ENCODE assay signal across 19 cellular contexts in the genomic region with DNA sequence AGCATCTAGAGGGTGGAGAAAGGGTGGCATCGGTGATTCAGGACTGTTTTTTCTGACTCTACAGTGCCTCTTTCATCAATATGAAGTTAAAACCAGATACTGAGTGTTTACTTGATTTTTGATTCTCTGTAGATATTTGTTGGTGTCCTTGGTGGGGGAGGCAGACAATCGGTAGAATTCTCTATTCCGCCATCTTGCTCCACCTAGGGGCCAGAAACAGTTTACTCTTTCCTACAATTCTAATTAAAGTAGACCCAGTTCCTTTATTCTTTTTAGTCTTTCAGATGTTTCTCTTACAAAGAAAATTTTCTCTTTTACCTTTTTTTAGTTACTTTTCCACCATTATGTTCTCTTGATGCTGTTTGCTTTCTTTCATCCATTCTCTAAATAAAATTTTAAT.
DNase-seq lines count a peak whose midpoint lies in the region; TF ChIP-seq lines count a peak whose summit lies in the region.
"Had no signal": no experiment of that assay in that cellular context is flagged by ENCODE, and none has a peak within 500 bp of the region (broad histone marks: within the 10 kb centered on the region; RNA-seq: fewer than 3 reads in every experiment).

No MANE protein-coding gene starts in this region.

- H3K4me3 ChIP-seq in WERI-Rb-1 (ENCODE audit: low read depth, low read length) (no peak overlapping the region), fibroblast of villous mesenchyme (ENCODE audit: low read depth, low read length) (no peak overlapping the region)
- H3K4me3 ChIP-seq: body of pancreas, sigmoid colon, tibial nerve had no signal

- no peaks in the 10 kb centered on the region for H3K36me3 ChIP-seq in WERI-Rb-1
- H3K36me3 ChIP-seq: sigmoid colon, tibial nerve had no signal

- H3K4me3 Mint-ChIP-seq in HFFc6: no peak overlapping the region
- no peak overlapping the region for H3K4me3 Mint-ChIP-seq in CD14-positive monocyte
- H3K4me3 Mint-ChIP-seq: B cell, memory B cell had no signal

- no peaks in the 10 kb centered on the region for H3K36me3 Mint-ChIP-seq in HFFc6 (ENCODE audit: low read depth)
- no peaks in the 10 kb centered on the region for H3K36me3 Mint-ChIP-seq in CD14-positive monocyte
- H3K36me3 Mint-ChIP-seq: memory B cell had no signal

- peak; percentile 15; the same call in 1 of the 2 replicates for TF ChIP-seq CTCF in AG09319 (IDR thresholded peaks at IDR 0.05; ENCODE audit: low read depth, low read length)
- TF ChIP-seq CTCF in HFFc6 (IDR thresholded peaks at IDR 0.05): peak; percentile 58; the same call in 1 of the 2 replicates
- 0 out of 2 replicates have a peak, but pooled peaks have one; percentile 9 for TF ChIP-seq CTCF in WERI-Rb-1 (IDR thresholded peaks at IDR 0.05; ENCODE audit: low read depth, low read length)
- TF ChIP-seq CTCF in fibroblast of villous mesenchyme (IDR thresholded peaks at IDR 0.05; ENCODE audit: insufficient read depth, low read depth, low read length): peak; percentile 7
- no peak for TF ChIP-seq CTCF in CD14-positive monocyte (IDR thresholded peaks at IDR 0.05)

- no peaks in the 10 kb centered on the region for H3K27me3 ChIP-seq in WERI-Rb-1 (ENCODE audit: insufficient read depth, low read depth, severe bottlenecking)
- H3K27me3 ChIP-seq: body of pancreas, sigmoid colon, tibial nerve had no signal

- intact Hi-C loops in CD14-positive monocyte (cut with micrococcal nuclease): no loop called here

- no peaks in the 10 kb centered on the region; the same call in 1 of the 2 replicates for H3K27me3 Mint-ChIP-seq in HFFc6 (ENCODE audit: insufficient read depth)
- peaks cover 0 to 2% (median 0%) of the 10 kb centered on the region in 3 donors for H3K27me3 Mint-ChIP-seq in CD14-positive monocyte (ENCODE audit: low read depth in 3 of 3)
- H3K27me3 Mint-ChIP-seq: B cell, memory B cell had no signal

- H3K4me1 Mint-ChIP-seq in HFFc6 (ENCODE audit: low read depth): no peaks in the 10 kb centered on the region
- no peaks in the 10 kb centered on the region for H3K4me1 Mint-ChIP-seq in CD14-positive monocyte
- H3K4me1 Mint-ChIP-seq: B cell, memory B cell had no signal

- H3K27ac Mint-ChIP-seq in HFFc6: no peak overlapping the region
- no peak overlapping the region for H3K27ac Mint-ChIP-seq in CD14-positive monocyte
- H3K27ac Mint-ChIP-seq: B cell, memory B cell had no signal

- no peak overlapping the region for H3K27ac ChIP-seq in WERI-Rb-1
- H3K27ac ChIP-seq: body of pancreas, sigmoid colon, tibial nerve had no signal

- peaks cover 9% of the 10 kb centered on the region for H3K9me3 Mint-ChIP-seq in HFFc6
- peaks cover 0 to 3% (median 0%) of the 10 kb centered on the region in 7 donors for H3K9me3 Mint-ChIP-seq in CD14-positive monocyte

- no peaks in the 10 kb centered on the region for H3K9me3 ChIP-seq in WERI-Rb-1 (ENCODE audit: severe bottlenecking)
- H3K9me3 ChIP-seq: body of pancreas, sigmoid colon, tibial nerve had no signal

- DNase-seq in AG09319 (ENCODE audit: extremely low read depth, low read depth) (no peak), HFFc6 (no peak), WERI-Rb-1 (no peak), fibroblast of villous mesenchyme (ENCODE audit: low read depth) (no peak), GM19238 (ENCODE audit: insufficient read length, low spot score) (no peak), CD14-positive monocyte (ENCODE audit: low spot score) (no peak), amniotic stem cell (lab: John Stamatoyannopoulos, UW) (no peak)
- DNase-seq in activated T-cell treated with anti-CD3 and anti-CD28 coated beads, Interleukin-2, amount 50 U/mL, for 48 hours: no peak
- DNase-seq: body of pancreas; DMS53; effector CD4-positive, alpha-beta T cell; NCI-H187; NCI-H510A treated with DMSO at 0.1 percent for 48 hours; sigmoid colon; stimulated activated CD4-positive, alpha-beta T cell treated with anti-CD3 and anti-CD28 coated beads, Interleukin-4, amount 100 ng/mL, for 24 hours; T-helper 1 cell had no signal
